24 cellular contexts compared by ENCODE assay signal in genomic region chr10:35075228-35075627, GRCh38.
"Had no signal": no experiment of that assay in that cellular context is flagged by ENCODE, and none has a peak within 500 bp of the region (broad histone marks: within the 10 kb centered on the region; RNA-seq: fewer than 3 reads in every experiment).

No MANE protein-coding gene starts in this region.

- DNase-seq: dorsolateral prefrontal cortex; effector CD4-positive, alpha-beta T cell; hypothalamus; immature natural killer cell; islet precursor cell; kidney glomerular epithelial cell; left colon; left ventricle myocardium superior; lower lobe of right lung; naive thymus-derived CD8-positive, alpha-beta T cell; pancreas; right lobe of liver; small intestine; stimulated activated CD4-positive, alpha-beta T cell treated with anti-CD3 and anti-CD28 coated beads, Interleukin-12 subunit alpha, Interleukin-12 subunit beta, amount 100 ng/mL, for 4 hours; stimulated activated CD4-positive, alpha-beta T cell treated with anti-CD3 and anti-CD28 coated beads, Interleukin-1b, Interleukin-23, amount 100 ng/mL, for 48 hours; stimulated activated CD4-positive, alpha-beta T cell treated with anti-CD3 and anti-CD28 coated beads, Interleukin-4, amount 100 ng/mL, for 1 hour; stimulated activated CD8-positive, alpha-beta memory T cell treated with anti-CD3 and anti-CD28 coated beads, Interleukin-4, amount 100 ng/mL, for 48 hours; stimulated activated naive CD4-positive, alpha-beta T cell; stimulated activated naive CD8-positive, alpha-beta T cell treated with anti-CD3 and anti-CD28 coated beads, Interleukin-15, amount 100 ng/mL, for 72 hours; transverse colon; upper lobe of right lung; uterus had no signal

- H3K4me3 Mint-ChIP-seq: immature natural killer cell; naive thymus-derived CD8-positive, alpha-beta T cell; stimulated activated naive CD8-positive, alpha-beta T cell treated with anti-CD3 and anti-CD28 coated beads, Interleukin-15, amount 100 ng/mL, for 72 hours had no signal

- H3K9me3 Mint-ChIP-seq: immature natural killer cell; naive thymus-derived CD8-positive, alpha-beta T cell; stimulated activated naive CD8-positive, alpha-beta T cell treated with anti-CD3 and anti-CD28 coated beads, Interleukin-15, amount 100 ng/mL, for 72 hours had no signal

- H3K27ac Mint-ChIP-seq: immature natural killer cell; stimulated activated naive CD8-positive, alpha-beta T cell treated with anti-CD3 and anti-CD28 coated beads, Interleukin-15, amount 100 ng/mL, for 72 hours had no signal

- H3K9me3 ChIP-seq: lower lobe of right lung, neutrophil, pancreas, right lobe of liver, suprapubic skin, transverse colon, upper lobe of right lung, uterus had no signal

- H3K27ac ChIP-seq: dorsolateral prefrontal cortex, lower lobe of right lung, neutrophil, pancreas, right lobe of liver, suprapubic skin, transverse colon, upper lobe of right lung, uterus had no signal

- H3K4me1 ChIP-seq: lower lobe of right lung, pancreas, right lobe of liver, suprapubic skin, transverse colon, upper lobe of right lung had no signal

- H3K36me3 ChIP-seq: pancreas, uterus had no signal

- H3K4me3 ChIP-seq: dorsolateral prefrontal cortex, lower lobe of right lung, pancreas, right lobe of liver, suprapubic skin, transverse colon, upper lobe of right lung, uterus had no signal

- ATAC-seq: left colon; left ventricle myocardium superior; lower lobe of right lung; naive thymus-derived CD8-positive, alpha-beta T cell; pancreas; right lobe of liver; stimulated activated naive CD8-positive, alpha-beta T cell treated with anti-CD3 and anti-CD28 coated beads, Interleukin-15, amount 100 ng/mL, for 72 hours; upper lobe of right lung had no signal

- H3K27me3 Mint-ChIP-seq: naive thymus-derived CD8-positive, alpha-beta T cell; stimulated activated naive CD8-positive, alpha-beta T cell treated with anti-CD3 and anti-CD28 coated beads, Interleukin-15, amount 100 ng/mL, for 72 hours had no signal
